24 cellular contexts compared by ENCODE assay signal in genomic region chr5:150596313-150596712, GRCh38. TPM values are rescaled to one million over a fixed set of nuclear protein-coding genes. Genes with fewer than 3 reads are reported as not detected.
DNase-seq lines count a peak whose midpoint lies in the region; ATAC-seq and TF ChIP-seq lines count a peak whose summit lies in the region.
"Had no signal": no experiment of that assay in that cellular context is flagged by ENCODE, and none has a peak within 500 bp of the region (broad histone marks: within the 10 kb centered on the region; RNA-seq: fewer than 3 reads in every experiment).

No MANE protein-coding gene starts in this region.

- H3K4me1 Mint-ChIP-seq in nephron progenitor cell, result peaks cover 64% of the 10 kb centered on the region
- H3K4me1 Mint-ChIP-seq: activated CD4-positive, alpha-beta T cell treated with anti-CD3 and anti-CD28 coated beads for 36 hours had no signal

- H3K36me3 ChIP-seq in esophagus squamous epithelium, result no peaks in the 10 kb centered on the region
- no peaks in the 10 kb centered on the region for H3K36me3 ChIP-seq in upper lobe of right lung
- H3K36me3 ChIP-seq: sigmoid colon, suprapubic skin had no signal

- H3K9me3 ChIP-seq in esophagus squamous epithelium, result no peaks in the 10 kb centered on the region
- no peaks in the 10 kb centered on the region for H3K9me3 ChIP-seq in upper lobe of right lung
- H3K9me3 ChIP-seq: sigmoid colon, suprapubic skin had no signal

- peak overlapping the region; percentile 72 for H3K27ac Mint-ChIP-seq in nephron progenitor cell
- H3K27ac Mint-ChIP-seq: activated CD4-positive, alpha-beta T cell treated with anti-CD3 and anti-CD28 coated beads for 36 hours; dendritic cell treated with granulocyte-macrophage colony-stimulating factor and Interleukin-4, amounts not matched to agents 40 ng/mL and 50 ng/mL, for 4 days had no signal

- 40% methylated on average over 2 of the region's 9 CpGs; no CpG with 5 or more reads in 1 of the 2 donors for WGBS in esophagus squamous epithelium, 2 donors

- no peaks in the 10 kb centered on the region for H3K9me3 Mint-ChIP-seq in nephron progenitor cell
- H3K9me3 Mint-ChIP-seq: dendritic cell treated with granulocyte-macrophage colony-stimulating factor and Interleukin-4, amounts not matched to agents 40 ng/mL and 50 ng/mL, for 4 days had no signal

- H3K4me1 ChIP-seq in esophagus squamous epithelium (peaks cover 13 to 80% (median 45%) of the 10 kb centered on the region in 3 donors), upper lobe of right lung (peaks cover 30% of the 10 kb centered on the region)

- no peak for ATAC-seq in Right ventricle myocardium inferior
- ATAC-seq in left cardiac atrium, result no peak
- no peak for ATAC-seq in upper lobe of right lung
- ATAC-seq: activated CD4-positive, alpha-beta T cell treated with anti-CD3 and anti-CD28 coated beads for 36 hours had no signal

- H3K27ac ChIP-seq in esophagus squamous epithelium (peak overlapping the region in 3 of 4 donors; percentile 25 to 45 (median 34)), upper lobe of right lung (peak overlapping the region; percentile 64)
- H3K27ac ChIP-seq: 22Rv1, C4-2B, GM23248, suprapubic skin had no signal

- intact Hi-C loops in Right ventricle myocardium inferior (cut with DNase I), result no loop called here
- intact Hi-C loops in left cardiac atrium (cut with DNase I), result no loop called here
- intact Hi-C loops in esophagus squamous epithelium (cut with DNase I), result no loop called here
- intact Hi-C loops in upper lobe of right lung (cut with DNase I), result no loop called here

- no peaks in the 10 kb centered on the region for H3K36me3 Mint-ChIP-seq in nephron progenitor cell (ENCODE audit: low read depth)

- peak; percentile 62 for DNase-seq in Right ventricle myocardium inferior (ENCODE audit: missing footprints)
- DNase-seq in left cardiac atrium, result no peak
- DNase-seq in esophagus squamous epithelium (lab: John Stamatoyannopoulos, UW), result no peak
- no peak for DNase-seq in nephron progenitor cell
- peak; percentile 42 for DNase-seq in upper lobe of right lung
- no peak for DNase-seq in Kasumi-1 (lab: John Stamatoyannopoulos, UW)
- DNase-seq in GDM1 (lab: John Stamatoyannopoulos, UW), result no peak
- DNase-seq in NCI-H1105 (lab: John Stamatoyannopoulos, UW), result no peak
- DNase-seq: activated CD4-positive, alpha-beta T cell treated with anti-CD3 and anti-CD28 coated beads for 36 hours; activated effector memory CD4-positive, alpha-beta T cell treated with Interleukin-2 at 50 U/mL for 16 hours; amygdala; GM23248; head of caudate nucleus; NCI-H2029 treated with DMSO at 0.1 percent for 48 hours; NCI-H510A; nucleus accumbens; SIG-M5; sigmoid colon; stimulated activated CD4-positive, alpha-beta T cell treated with anti-CD3 and anti-CD28 coated beads, Interleukin-2, amount 100 ng/mL, for 48 hours; T1000 had no signal

- H3K27me3 Mint-ChIP-seq in nephron progenitor cell (ENCODE audit: low read depth, poor library complexity), result no peaks in the 10 kb centered on the region
- H3K27me3 Mint-ChIP-seq: activated CD4-positive, alpha-beta T cell treated with anti-CD3 and anti-CD28 coated beads for 36 hours had no signal

- no peak for TF ChIP-seq POLR2A in esophagus squamous epithelium (IDR thresholded peaks at IDR 0.05)

- TF ChIP-seq CTCF in esophagus squamous epithelium (IDR thresholded peaks at IDR 0.05) (no peak), nephron progenitor cell (IDR thresholded peaks at IDR 0.05) (no peak), upper lobe of right lung (IDR thresholded peaks at IDR 0.05) (no peak)

- no peak overlapping the region for H3K4me3 Mint-ChIP-seq in nephron progenitor cell
- H3K4me3 Mint-ChIP-seq: activated CD4-positive, alpha-beta T cell treated with anti-CD3 and anti-CD28 coated beads for 36 hours; dendritic cell treated with granulocyte-macrophage colony-stimulating factor and Interleukin-4, amounts not matched to agents 40 ng/mL and 50 ng/mL, for 4 days had no signal

- H3K4me3 ChIP-seq in esophagus squamous epithelium (no peak overlapping the region), upper lobe of right lung (no peak overlapping the region)
- H3K4me3 ChIP-seq: GM23248, sigmoid colon, suprapubic skin had no signal

- H3K27me3 ChIP-seq in esophagus squamous epithelium (no peaks in the 10 kb centered on the region), upper lobe of right lung (no peaks in the 10 kb centered on the region)
- H3K27me3 ChIP-seq: sigmoid colon, suprapubic skin had no signal

RNA-seq across cellular contexts. Expression of gene SYNPO, which starts 44.1 kb away (rescaled TPM):
- total RNA-seq in Right ventricle myocardium inferior (587 TPM), left cardiac atrium (100 to 1,000 TPM; 503 to 769 TPM), esophagus squamous epithelium (1 to 10 TPM; 2.5 to 8.8 (median 5.6) TPM), upper lobe of right lung (151 TPM)

Comparison
In these comparisons a context has a peak if more than half of its experiments do, and no peak if none do; other contexts are left out.
1. DNase-seq: peak in Right ventricle myocardium inferior (single experiment) and upper lobe of right lung (single experiment); none in left cardiac atrium (single experiment), esophagus squamous epithelium (single experiment), nephron progenitor cell (single experiment), Kasumi-1 (0 of 2), GDM1 (single experiment) and NCI-H1105 (single experiment).
2. RNA of gene SYNPO, which starts 44.1 kb away (total RNA-seq): 503 to 769 TPM in left cardiac atrium, 587 TPM in Right ventricle myocardium inferior (single experiment) and 151 TPM in upper lobe of right lung (single experiment); 2.5 to 8.8 TPM in esophagus squamous epithelium; every median in the first group is over 10 times any median in the second.